Comparison of ENCODE assay signal across 16 cellular contexts in genomic region chr22:25023879-25024278, GRCh38.
DNase-seq lines count a peak whose midpoint lies in the region; ATAC-seq and TF ChIP-seq lines count a peak whose summit lies in the region.
"Had no signal": no experiment of that assay in that cellular context is flagged by ENCODE, and none has a peak within 500 bp of the region (broad histone marks: within the 10 kb centered on the region; RNA-seq: fewer than 3 reads in every experiment).

No MANE protein-coding gene starts in this region.

- no peaks in the 10 kb centered on the region for H3K27me3 Mint-ChIP-seq in progenitor cell of endocrine pancreas

- H3K9me3 ChIP-seq in adipocyte (ENCODE audit: control insufficient read depth, low read length), result no peaks in the 10 kb centered on the region

- H3K9ac ChIP-seq in adipocyte (ENCODE audit: low read length), result no peak overlapping the region

- no peaks in the 10 kb centered on the region for H3K36me3 ChIP-seq in adipocyte (ENCODE audit: control insufficient read depth, insufficient read depth, low read length, severe bottlenecking)
- H3K36me3 ChIP-seq: BE2C had no signal

- peaks cover 28% of the 10 kb centered on the region for H3K4me1 ChIP-seq in adipocyte (ENCODE audit: control insufficient read depth, insufficient read depth, low read length)
- H3K4me1 ChIP-seq: BE2C had no signal

- peaks cover 8% of the 10 kb centered on the region for H3K36me3 Mint-ChIP-seq in progenitor cell of endocrine pancreas (ENCODE audit: insufficient read depth)
- H3K36me3 Mint-ChIP-seq: CD4-positive, alpha-beta memory T cell had no signal

- no peak overlapping the region for H3K4me3 Mint-ChIP-seq in progenitor cell of endocrine pancreas (ENCODE audit: low read depth)
- H3K4me3 Mint-ChIP-seq: CD4-positive, alpha-beta memory T cell had no signal

- H3K27ac Mint-ChIP-seq in progenitor cell of endocrine pancreas, result peak overlapping the region; percentile 84
- H3K27ac Mint-ChIP-seq: CD4-positive, alpha-beta memory T cell had no signal

- H3K27me3 ChIP-seq in adipocyte (replicated peaks; ENCODE audit: control insufficient read depth, insufficient read depth, low read length), result no peaks in the 10 kb centered on the region
- H3K27me3 ChIP-seq: BE2C had no signal

- peak; percentile 34 for DNase-seq in NCI-H510A treated with DMSO at 0.1 percent for 48 hours (lab: John Stamatoyannopoulos, UW)
- no peak for DNase-seq in NCI-H510A (lab: John Stamatoyannopoulos, UW)
- DNase-seq in NCI-H2171 (lab: John Stamatoyannopoulos, UW), result peak; percentile 47
- DNase-seq in adipocyte (ENCODE audit: low read depth), result peak; percentile 16
- no peak for DNase-seq in progenitor cell of endocrine pancreas (ENCODE audit: low spot score, unreplicated experiment)
- DNase-seq in amygdala (lab: John Stamatoyannopoulos, UW), result no peak
- DNase-seq: BE2C; CD4-positive, alpha-beta memory T cell; NCI-H1048; NCI-H187; NCI-H2227 treated with DMSO at 0.1 percent for 48 hours; PC-9; SHP77 treated with DMSO at 0.1 percent for 48 hours had no signal

- ATAC-seq in esophagus mucosa (no peak), GM21529 (IDR thresholded peaks at IDR 0.05; ENCODE audit: unreplicated experiment) (no peak)
- ATAC-seq: K562 had no signal

- no peak for TF ChIP-seq CTCF in progenitor cell of endocrine pancreas (IDR thresholded peaks at IDR 0.05; ENCODE audit: unreplicated experiment)

- H3K4me1 Mint-ChIP-seq in progenitor cell of endocrine pancreas (ENCODE audit: low read depth), result peaks cover 31% of the 10 kb centered on the region

- H3K4me3 ChIP-seq in adipocyte (ENCODE audit: low read length), result no peak overlapping the region
- H3K4me3 ChIP-seq: K562, PC-9 had no signal

- H3K9me3 Mint-ChIP-seq in progenitor cell of endocrine pancreas (ENCODE audit: low read depth), result peaks cover 3% of the 10 kb centered on the region
- H3K9me3 Mint-ChIP-seq: CD4-positive, alpha-beta memory T cell had no signal

Comparison
In these comparisons a context has a peak if more than half of its experiments do, and no peak if none do; other contexts are left out.
1. DNase-seq: peak in NCI-H510A treated with DMSO at 0.1 percent for 48 hours (single experiment), NCI-H2171 (single experiment) and adipocyte (single experiment); none in NCI-H510A (single experiment), progenitor cell of endocrine pancreas (single experiment) and amygdala (0 of 56).